8 cellular contexts compared by ENCODE assay signal in the genomic region with DNA sequence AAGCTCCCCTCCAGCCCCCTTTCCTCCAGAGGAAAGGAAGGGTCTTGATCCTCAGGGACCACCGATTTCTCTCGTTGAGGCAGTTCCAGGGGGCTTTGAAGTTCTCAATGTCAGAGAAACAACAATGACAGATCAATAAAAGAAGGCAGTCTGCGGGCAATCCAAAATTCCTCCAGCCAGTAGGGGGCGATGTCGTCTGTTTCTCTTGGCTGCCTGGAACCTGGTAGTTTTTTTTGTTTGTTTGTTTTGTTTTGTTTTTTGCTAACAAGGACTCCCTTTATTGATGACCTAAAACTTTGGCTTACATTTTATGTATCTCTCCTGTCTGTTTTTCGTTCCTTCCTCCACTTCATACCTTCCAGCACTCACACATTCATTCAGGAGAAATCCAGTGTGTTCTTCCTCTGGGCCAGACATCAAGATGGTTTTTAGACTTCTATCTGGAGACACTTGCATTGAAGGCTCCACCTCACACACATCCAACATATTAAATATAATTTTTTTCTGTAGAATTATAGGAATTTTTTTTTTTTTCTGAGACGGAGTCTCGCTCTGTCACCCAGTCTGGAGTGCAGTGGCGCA.
DNase-seq lines count a peak whose midpoint lies in the region; ATAC-seq, FAIRE-seq and TF ChIP-seq lines count a peak whose summit lies in the region.

No MANE protein-coding gene starts in this region.

- ATAC-seq in HepG2: no peak
- no peak for ATAC-seq in GM18870 (IDR thresholded peaks at IDR 0.05; ENCODE audit: unreplicated experiment)

- TF ChIP-seq EP300 in HepG2 (IDR thresholded peaks at IDR 0.05; ENCODE audit: low read depth in 2 of 2, low read length in 2 of 2): no peak
- no peak for TF ChIP-seq EP300 in HepG2 (CRISPR knock-in tag; IDR thresholded peaks at IDR 0.05; ENCODE audit: borderline replicate concordance)

- H3K4me3 ChIP-seq in SU-DHL-6 (ENCODE audit: insufficient read depth, low read length, poor library complexity, severe bottlenecking) (no peak overlapping the region), adipocyte (ENCODE audit: low read length) (no peak overlapping the region), HepG2 (replicated peaks in 1 of 3; ENCODE audit: insufficient read depth in 1 of 3, low read depth in 2 of 3, low read length in 3 of 3) (no peak overlapping the region)

- POLR2A ChIA-PET in HepG2 (lab: Yijun Ruan, JAX): no interaction called here

- H3K4me2 ChIP-seq in SU-DHL-6 (ENCODE audit: low read depth, low read length, poor library complexity, severe bottlenecking) (no peak overlapping the region), HepG2 (ENCODE audit: low read depth, low read length) (no peak overlapping the region)

- CTCF ChIA-PET in HepG2 (lab: Yijun Ruan, JAX; ENCODE audit: low intra/inter-chr PET ratio, low total read pairs): interaction anchor here (1.1 to 1.7 kb wide), 3 partner anchors 452 to 731 kb away, joined by 3 to 4 read pairs (median 4); no protein-coding TSS in a partner anchor

- H3K36me3 ChIP-seq in SU-DHL-6 (ENCODE audit: low read length): no peaks in the 10 kb centered on the region
- H3K36me3 ChIP-seq in adipocyte (ENCODE audit: control insufficient read depth, insufficient read depth, low read length, severe bottlenecking): no peaks in the 10 kb centered on the region
- no peaks in the 10 kb centered on the region for H3K36me3 ChIP-seq in HepG2 (replicated peaks in 1 of 2; ENCODE audit: control insufficient read depth in 1 of 2, insufficient read depth in 2 of 2, low read length in 2 of 2)

- no peaks in the 10 kb centered on the region for H3F3A ChIP-seq in SU-DHL-6 (ENCODE audit: insufficient read depth)

- H3K4me1 ChIP-seq in adipocyte (ENCODE audit: control insufficient read depth, insufficient read depth, low read length) (peaks cover 23% of the 10 kb centered on the region), HepG2 (ENCODE audit: insufficient read depth, low read length) (no peaks in the 10 kb centered on the region)

- peak; percentile 26 for FAIRE-seq in HepG2 (lab: Jason Lieb, UNC)

- no peaks in the 10 kb centered on the region for H3K79me2 ChIP-seq in SU-DHL-6 (ENCODE audit: insufficient read depth, low read length)
- no peaks in the 10 kb centered on the region for H3K79me2 ChIP-seq in HepG2 (ENCODE audit: insufficient read depth, low read length)

- H3K27me3 ChIP-seq in SU-DHL-6 (ENCODE audit: low read length): no peaks in the 10 kb centered on the region
- H3K27me3 ChIP-seq in adipocyte (replicated peaks; ENCODE audit: control insufficient read depth, insufficient read depth, low read length): peaks cover 20% of the 10 kb centered on the region
- peaks cover 0 to 19% of the 10 kb centered on the region in 2 experiments; a peak in 3 of 5 replicates for H3K27me3 ChIP-seq in HepG2 (ENCODE audit: control insufficient read depth in 1 of 2, insufficient read depth in 2 of 2, low read length in 2 of 2)

- in situ Hi-C loops in HepG2 (cut with HindIII; ENCODE audit: extremely low pct_ligation_motif_present, low pct_unique_long_range_greater_than_20kb): no loop called here

- 0 out of 2 replicates have a peak, but pooled peaks have one; percentile 40 for TF ChIP-seq RAD21 in HepG2 (CRISPR knock-in tag; IDR thresholded peaks at IDR 0.05)

- DNase-seq in NK-92 treated with Interleukin-12 subunit alpha and Interleukin-12 subunit beta, amount 100 ng/mL, for 24 hours (lab: John Stamatoyannopoulos, UW): peak; percentile 48
- DNase-seq in NK-92 (lab: John Stamatoyannopoulos, UW; ENCODE audit: unreplicated experiment) (no peak), adipocyte (ENCODE audit: low read depth) (peak; percentile 64), HepG2 (ENCODE audit: low spot score) (no peak), midbrain (lab: John Stamatoyannopoulos, UW) (no peak)
- DNase-seq in stimulated activated CD8-positive, alpha-beta memory T cell treated with anti-CD3 and anti-CD28 coated beads, Interleukin-2, amount 100 ng/mL, for 1 hour (ENCODE audit: low read depth in 2 of 2): peak; percentile 56 to 68

- H3K9me3 ChIP-seq in SU-DHL-6 (ENCODE audit: insufficient read depth, low read length): no peaks in the 10 kb centered on the region
- no peaks in the 10 kb centered on the region for H3K9me3 ChIP-seq in adipocyte (ENCODE audit: control insufficient read depth, low read length)
- no peaks in the 10 kb centered on the region for H3K9me3 ChIP-seq in HepG2 (ENCODE audit: low read length)

- TF ChIP-seq CTCF in SU-DHL-6 (IDR thresholded peaks at IDR 0.05; ENCODE audit: insufficient read depth, low read length, poor library complexity, severe bottlenecking) (peak; percentile 89), HepG2 (CRISPR knock-in tag; IDR thresholded peaks at IDR 0.05) (peak; percentile 67)

- H3K9me2 ChIP-seq in SU-DHL-6 (replicated peaks; ENCODE audit: insufficient read depth, low read length): no peaks in the 10 kb centered on the region

- intact Hi-C loops in HepG2 (cut with micrococcal nuclease; ENCODE audit: unreplicated experiment): loop anchor here (10.0 kb wide), 1 partner anchor 736 kb away; no protein-coding TSS in a partner anchor

- H3K27ac ChIP-seq in SU-DHL-6 (ENCODE audit: low read depth, low read length) (no peak overlapping the region), HepG2 (ENCODE audit: extremely low read length, insufficient read depth, low read length) (no peak overlapping the region)

- H2AFZ ChIP-seq in SU-DHL-6 (ENCODE audit: low read depth, low read length, severe bottlenecking): no peak overlapping the region
- no peak overlapping the region for H2AFZ ChIP-seq in HepG2 (ENCODE audit: low read length)

- no peak for TF ChIP-seq POLR2A in HepG2 (IDR thresholded peaks at IDR 0.05; ENCODE audit: insufficient read depth in 1 of 2, low read depth in 2 of 2, low read length in 2 of 2)

- no peaks in the 10 kb centered on the region for H4K20me1 ChIP-seq in SU-DHL-6 (ENCODE audit: low read depth, low read length)
- H4K20me1 ChIP-seq in HepG2 (ENCODE audit: insufficient read depth, low read length): no peaks in the 10 kb centered on the region

- 28% methylated on average over 9 of the region's 9 CpGs for WGBS in HepG2 (ENCODE audit: low lambda C conversion rate)

- BruUV-seq in HepG2 (replicated peaks; lab: Mats Ljungman, UMichigan): no TSS peak

- no peak overlapping the region for H3K9ac ChIP-seq in SU-DHL-6 (ENCODE audit: low read length)
- H3K9ac ChIP-seq in adipocyte (ENCODE audit: low read length): no peak overlapping the region
- H3K9ac ChIP-seq in HepG2 (ENCODE audit: insufficient read depth, low read depth, low read length): no peak overlapping the region

TF ChIP-seq in HepG2, 621 proteins besides CTCF, POLR2A, EP300 and RAD21 (continues in another document):
- no peak for TF ChIP-seq ASH2L (IDR thresholded peaks at IDR 0.05; ENCODE audit: insufficient read length, low read depth, low read length)
- TF ChIP-seq FOXJ3 (CRISPR knock-in tag; IDR thresholded peaks at IDR 0.05; ENCODE audit: borderline replicate concordance): no peak
- TF ChIP-seq FOXP1 (IDR thresholded peaks at IDR 0.05): no peak
- no peak for TF ChIP-seq FOXP1 (CRISPR knock-in tag; IDR thresholded peaks at IDR 0.05)
- TF ChIP-seq THRA (CRISPR knock-in tag; IDR thresholded peaks at IDR 0.05; ENCODE audit: borderline replicate concordance): no peak
- no peak for TF ChIP-seq CBX1 (IDR thresholded peaks at IDR 0.05; ENCODE audit: low read depth)
- no peak for TF ChIP-seq ZNF879 (CRISPR knock-in tag; IDR thresholded peaks at IDR 0.05)
- TF ChIP-seq ZNF350 (CRISPR knock-in tag; IDR thresholded peaks at IDR 0.05; ENCODE audit: borderline replicate concordance, low read depth): no peak
- no peak for TF ChIP-seq ZNF431 (CRISPR knock-in tag; IDR thresholded peaks at IDR 0.05; ENCODE audit: borderline replicate concordance, low read depth)
- peak; percentile 77 for TF ChIP-seq STAG1 (CRISPR knock-in tag; IDR thresholded peaks at IDR 0.05)
- TF ChIP-seq ONECUT2 (CRISPR knock-in tag; IDR thresholded peaks at IDR 0.05): peak; percentile 74
- no peak for TF ChIP-seq ZNF235 (CRISPR knock-in tag; IDR thresholded peaks at IDR 0.05; ENCODE audit: borderline replicate concordance)

Comparison
In these comparisons a context has a peak if more than half of its experiments do, and no peak if none do; other contexts are left out.
1. DNase-seq: peak in NK-92 treated with Interleukin-12 subunit alpha and Interleukin-12 subunit beta, amount 100 ng/mL, for 24 hours (single experiment), adipocyte (single experiment) and stimulated activated CD8-positive, alpha-beta memory T cell treated with anti-CD3 and anti-CD28 coated beads, Interleukin-2, amount 100 ng/mL, for 1 hour (2 of 2); none in NK-92 (single experiment), HepG2 (single experiment) and midbrain (single experiment).